ENCODE assay signal across 8 cellular contexts in genomic region chr1:52686261-52686751, GRCh38. TPM values are rescaled to one million over a fixed set of nuclear protein-coding genes. Genes with fewer than 3 reads are reported as not detected.
DNase-seq lines count a peak whose midpoint lies in the region; ATAC-seq and TF ChIP-seq lines count a peak whose summit lies in the region.
"Not testable (repeated sequence)": the region's sequence is repeated elsewhere in the genome, so short reads cannot be mapped to it uniquely, and the experiment has no call there.

No MANE protein-coding gene starts in this region.

- H3K9me3 ChIP-seq in DOHH2 (ENCODE audit: control insufficient read depth, insufficient read depth, low read length); neutrophil; stomach: not testable (repeated sequence)

- not testable (repeated sequence) for H3K9me3 Mint-ChIP-seq in T-cell

- H3K4me3 Mint-ChIP-seq in T-cell = not testable (repeated sequence)

- WGBS in stomach, 5 donors = 55 to 58% (median 56%) methylated on average over 16 to 17 of the region's 17 CpGs

- H3K36me3 ChIP-seq in DOHH2 (ENCODE audit: control insufficient read depth, low read length) (peaks cover 57% of the 10 kb centered on the region), stomach (peaks cover 13 to 56% (median 49%) of the 10 kb centered on the region in 4 donors)
- not testable (repeated sequence) for H3K36me3 ChIP-seq in neutrophil

- H4K20me1 ChIP-seq in DOHH2 (ENCODE audit: control insufficient read depth, insufficient read depth, low read depth, low read length) = not testable (repeated sequence)

- intact Hi-C loops in stomach (cut with DNase I; ENCODE audit: low total_unique reads) = not testable (repeated sequence)

- peaks cover 7 to 26% (median 10%) of the 10 kb centered on the region in 3 donors for H3K4me1 Mint-ChIP-seq in T-cell

- not testable (repeated sequence) for H3K9me2 ChIP-seq in DOHH2 (replicated peaks; ENCODE audit: control insufficient read depth, low read length)

- not testable (repeated sequence) for H3K4me1 ChIP-seq in DOHH2 (ENCODE audit: control insufficient read depth, low read length); neutrophil (ENCODE audit: control insufficient read depth in 1 of 2, insufficient read depth in 1 of 2, low read depth in 1 of 2, low read length in 1 of 2); stomach

- CTCF ChIA-PET in T-cell (lab: Charles Lee) = interaction anchor here (0.6 to 2.4 kb wide), 16 partner anchors 9 to 533 kb away, joined by 3 to 10 read pairs (median 4); partner anchors contain the start of genes ORC1 (in 1 of the 2), PRPF38A (in 1 of the 2), SHISAL2A (in 1 of the 2) and TUT4 (in 1 of the 2)

- H3K27ac ChIP-seq in DOHH2 (ENCODE audit: low read depth, low read length); stomach: not testable (repeated sequence)
- H3K27ac ChIP-seq in neutrophil = peak overlapping the region; percentile 10

- peaks cover 16% of the 10 kb centered on the region for H3K36me3 Mint-ChIP-seq in T-cell

- peak overlapping the region; percentile 78 to 80 for H3K27ac Mint-ChIP-seq in T-cell

- H3K79me2 ChIP-seq in DOHH2 (ENCODE audit: control insufficient read depth, low read length) = not testable (repeated sequence)

- DNase-seq in NCI-H1694 treated with DMSO at 0.1 percent for 48 hours (lab: John Stamatoyannopoulos, UW) (peak; percentile 73), T-cell (peak; percentile 65 to 84 (median 77)), foreskin fibroblast (peak; percentile 41 to 77), stomach (peak; percentile 70)
- DNase-seq in activated naive CD4-positive, alpha-beta T cell (lab: John Stamatoyannopoulos, UW) = peak; percentile 17 to 70 (median 47)

- H3K27me3 Mint-ChIP-seq in T-cell = not testable (repeated sequence)

- TF ChIP-seq POLR2A in stomach (IDR thresholded peaks at IDR 0.05) = not testable (repeated sequence)

- TF ChIP-seq CTCF in DOHH2 (IDR thresholded peaks at IDR 0.05; ENCODE audit: low read depth, low read length, poor library complexity, severe bottlenecking) = peak; percentile 63
- TF ChIP-seq CTCF in foreskin fibroblast (IDR thresholded peaks at IDR 0.05; ENCODE audit: low read depth, low read length) = peak; percentile 63
- peak; percentile 81 for TF ChIP-seq CTCF in neutrophil (IDR thresholded peaks at IDR 0.05)
- TF ChIP-seq CTCF in stomach (IDR thresholded peaks at IDR 0.05) = peak in 5 of 7 experiments; percentile 65 to 72 (median 71)

- H3K4me2 ChIP-seq in DOHH2 (ENCODE audit: low read length) = not testable (repeated sequence)

- POLR2A ChIA-PET in T-cell (lab: Charles Lee) = interaction anchor here (0.5 to 0.6 kb wide), 2 partner anchors 41 to 49 kb away, joined by 3 to 7 read pairs; no protein-coding TSS in a partner anchor

- TF ChIP-seq EP300 in stomach (IDR thresholded peaks at IDR 0.05) = not testable (repeated sequence)

- H3K27me3 ChIP-seq in DOHH2 (ENCODE audit: control insufficient read depth, low read length); neutrophil; stomach: not testable (repeated sequence)

- ATAC-seq in HG02798 (IDR thresholded peaks at IDR 0.05; ENCODE audit: poor library complexity, unreplicated experiment) (peak; percentile 69), T-cell (replicated peaks in 1 of 4) (peak; percentile 93 to 100 (median 96))

- H3K4me3 ChIP-seq in DOHH2 (ENCODE audit: low read length); foreskin fibroblast (ENCODE audit: low read depth in 1 of 2, low read length in 2 of 2); neutrophil (ENCODE audit: low read depth in 1 of 2, low read length in 1 of 2); stomach: not testable (repeated sequence)

- H3F3A ChIP-seq in DOHH2 (ENCODE audit: control insufficient read depth, insufficient read depth) = not testable (repeated sequence)

RNA-seq across cellular contexts. Expression of gene COA7, which starts 11.8 kb away (rescaled TPM):
- 1 to 10 TPM; 3.2 to 4.8 (median 4.1) TPM for total RNA-seq in T-cell
- total RNA-seq in stomach = 10 to 100 TPM in 1 of 5 donors, 1 to 10 TPM in 3, not detected in 1; 6.7 to 12.2 (median 8.9) TPM
- polyA plus RNA-seq in stomach = 1 to 10 TPM; 5.4 to 7.3 (median 6.0) TPM

RNA-seq across cellular contexts. Expression of gene ZYG11B, which starts 39.9 kb away (rescaled TPM):
- total RNA-seq in T-cell = 10 to 100 TPM; 16.6 to 22.2 (median 20.1) TPM
- 10 to 100 TPM in 4 of 5 donors, 1 to 10 TPM in 1; 8.7 to 56.9 (median 29.8) TPM for total RNA-seq in stomach
- polyA plus RNA-seq in stomach = 1 to 10 TPM; 3.5 to 5.3 (median 3.8) TPM

RNA-seq across cellular contexts. Expression of gene SHISAL2A, which starts 53.3 kb away (rescaled TPM):
- total RNA-seq in T-cell (10 to 100 TPM; 38.4 to 80.7 (median 74.7) TPM), stomach (1 to 10 TPM in 1 of 5 donors, not detected in 4; 2.4 TPM)
- under 1 TPM in 1 of 3 donors, not detected in 2; 0.20 TPM for polyA plus RNA-seq in stomach

Comparison
In these comparisons a context has a peak if more than half of its experiments do, and no peak if none do; other contexts are left out.
1. RNA of gene SHISAL2A, which starts 53.3 kb away (total RNA-seq): 38.4 to 80.7 TPM in T-cell; 2.4 TPM in stomach; every median in the first group is over 10 times any median in the second.
2. Peak in every context shown above with its lines, with median percentiles within 50 percentile points of each other: CTCF ChIP-seq and DNase-seq.